ENCODE assay signal across 8 cellular contexts in the genomic region with DNA sequence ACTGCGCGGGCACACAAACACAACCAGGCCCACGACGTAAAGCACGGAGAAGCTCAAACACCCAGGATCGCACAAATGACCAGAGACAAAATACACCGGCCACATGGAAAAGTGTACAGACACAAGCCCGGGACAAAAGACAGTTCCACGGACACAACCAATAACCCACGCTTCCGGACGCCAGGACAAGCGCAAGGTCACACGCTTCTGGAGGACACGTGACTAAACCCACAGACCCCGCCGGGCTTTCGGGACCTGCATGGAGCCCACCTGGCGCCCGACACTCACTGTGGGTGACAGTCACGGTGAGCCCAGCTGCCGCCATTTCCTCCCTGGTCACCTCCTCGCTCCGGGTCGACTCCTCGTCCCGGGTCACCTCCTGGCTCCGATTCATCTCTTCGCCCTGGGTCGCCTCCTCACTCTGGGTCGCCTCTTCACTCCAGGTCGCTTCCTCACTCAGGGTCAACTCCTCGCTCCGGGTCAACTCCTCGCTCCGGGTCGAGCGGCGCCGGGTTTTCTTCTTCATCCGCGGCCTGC. TPM values are rescaled to one million over a fixed set of nuclear protein-coding genes. Genes with fewer than 3 reads are reported as not detected.
DNase-seq lines count a peak whose midpoint lies in the region; ATAC-seq, FAIRE-seq and TF ChIP-seq lines count a peak whose summit lies in the region.

No MANE protein-coding gene starts in this region.

- no peaks in the 10 kb centered on the region for H4K20me1 ChIP-seq in H1 (replicated peaks in 1 of 2; ENCODE audit: control insufficient read depth in 1 of 2, insufficient read depth in 2 of 2, low read length in 2 of 2)

- no peak for FAIRE-seq in H1 (lab: Jason Lieb, UNC)

- H3K23ac ChIP-seq in H1 (ENCODE audit: insufficient read length), result no peak overlapping the region

- H3K4me1 ChIP-seq in H1 (replicated peaks in 1 of 4; ENCODE audit: control insufficient read depth in 3 of 4, insufficient read depth in 4 of 4, low read length in 3 of 4) (peaks cover 0 to 2% (median 2%) of the 10 kb centered on the region in 4 experiments; a peak in 2 of 7 replicates), mononuclear cell (ENCODE audit: insufficient read depth, low read length) (peaks cover 40% of the 10 kb centered on the region)

- H3K9ac ChIP-seq in H1 (replicated peaks in 1 of 4; ENCODE audit: extremely low read depth in 1 of 4, low read depth in 3 of 4, low read length in 3 of 4), result peak overlapping the region; percentile 83 to 89 (median 86)

- H3K36me3 Mint-ChIP-seq in stimulated activated naive B cell treated with anti-CD40 and anti-IgM and Interleukin-4, amounts not matched to agents 10 μg/mL and 1 μg/mL and 100 μg/mL, for 72 hours, result peaks cover 40 to 50% of the 10 kb centered on the region in 2 donors

- H2BK15ac ChIP-seq in H1 (ENCODE audit: low read length), result no peak overlapping the region

- H3K14ac ChIP-seq in H1 (ENCODE audit: insufficient read length), result no peak overlapping the region

- TF ChIP-seq RAD21 in Ishikawa (IDR thresholded peaks at IDR 0.05; ENCODE audit: low read depth) (no peak), H1 (IDR thresholded peaks at IDR 0.05 in 1 of 2, conservative IDR thresholded peaks at IDR 0.05 in 1 of 2; ENCODE audit: low read depth in 2 of 2, low read length in 2 of 2) (no peak)

- peak overlapping the region; percentile 82 to 91 for H3K4me2 ChIP-seq in H1 (ENCODE audit: insufficient read depth in 1 of 2, low read depth in 2 of 2, low read length in 2 of 2)

- peak overlapping the region; percentile 60 for H2AFZ ChIP-seq in H1 (ENCODE audit: low read length)

- no peaks in the 10 kb centered on the region for H3K9me3 Mint-ChIP-seq in stimulated activated naive B cell treated with anti-CD40 and anti-IgM and Interleukin-4, amounts not matched to agents 10 μg/mL and 1 μg/mL and 100 μg/mL, for 72 hours

- H2AK5ac ChIP-seq in H1 (ENCODE audit: low read depth, low read length), result peak overlapping the region; percentile 29; the same call in 1 of the 2 replicates

- H2BK12ac ChIP-seq in H1 (ENCODE audit: low read depth, low read length), result peak overlapping the region; percentile 55; the same call in 1 of the 2 replicates

- 1% methylated on average over 33 of the region's 42 CpGs; no CpG with 5 or more reads in 1 of the 2 experiments for WGBS in H1 (ENCODE audit: extremely low coverage in 1 of 2, insufficient coverage in 1 of 2, insufficient read length in 1 of 2, insufficient replicate concordance in 2 of 2, low coverage in 1 of 2, low lambda C conversion rate in 2 of 2, missing lambda C conversion rate in 1 of 2), 2 experiments

- peak overlapping the region; percentile 9 for H4K5ac ChIP-seq in H1 (ENCODE audit: insufficient read length, low read depth, low read length)

- no peaks in the 10 kb centered on the region for H3K27me3 Mint-ChIP-seq in stimulated activated naive B cell treated with anti-CD40 and anti-IgM and Interleukin-4, amounts not matched to agents 10 μg/mL and 1 μg/mL and 100 μg/mL, for 72 hours

- peak; percentile 35 for ATAC-seq in GM21619 (IDR thresholded peaks at IDR 0.05; ENCODE audit: unreplicated experiment)
- ATAC-seq in stimulated activated naive B cell treated with anti-CD40 and anti-IgM and Interleukin-4, amounts not matched to agents 10 μg/mL and 1 μg/mL and 100 μg/mL, for 72 hours (replicated peaks), result peak; percentile 28 to 35

- H2BK20ac ChIP-seq in H1 (ENCODE audit: low read length), result no peak overlapping the region

- no peaks in the 10 kb centered on the region for H3K9me3 ChIP-seq in H1 (ENCODE audit: insufficient read depth in 2 of 2, low read depth in 1 of 2, low read length in 1 of 2)
- H3K9me3 ChIP-seq in mononuclear cell (ENCODE audit: low read depth, low read length), result no peaks in the 10 kb centered on the region

- H3K79me1 ChIP-seq in H1 (ENCODE audit: low read depth, low read length), result 0 out of 2 replicates have a peak, but pooled peaks cover 4% of the 10 kb centered on the region

- H3K4me3 Mint-ChIP-seq in stimulated activated naive B cell treated with anti-CD40 and anti-IgM and Interleukin-4, amounts not matched to agents 10 μg/mL and 1 μg/mL and 100 μg/mL, for 72 hours, result peak overlapping the region; percentile 92 to 93

- H4K91ac ChIP-seq in H1 (replicated peaks; ENCODE audit: insufficient read length, low read length), result peak overlapping the region; percentile 36

- H2BK120ac ChIP-seq in H1 (replicated peaks; ENCODE audit: low read depth, low read length), result no peak overlapping the region

- H3K4me1 Mint-ChIP-seq in stimulated activated naive B cell treated with anti-CD40 and anti-IgM and Interleukin-4, amounts not matched to agents 10 μg/mL and 1 μg/mL and 100 μg/mL, for 72 hours, result peaks cover 30 to 55% of the 10 kb centered on the region in 2 donors

- peak overlapping the region; percentile 89 for H3K56ac ChIP-seq in H1 (replicated peaks; ENCODE audit: insufficient read length, low read depth, low read length)

- peak overlapping the region; percentile 96 for H3K27ac Mint-ChIP-seq in stimulated activated naive B cell treated with anti-CD40 and anti-IgM and Interleukin-4, amounts not matched to agents 10 μg/mL and 1 μg/mL and 100 μg/mL, for 72 hours

- H3K4ac ChIP-seq in H1 (replicated peaks; ENCODE audit: insufficient read length, low read depth, low read length), result peak overlapping the region; percentile 66

- peaks cover 10 to 31% of the 10 kb centered on the region in 2 experiments for H3K79me2 ChIP-seq in H1 (ENCODE audit: control insufficient read depth in 1 of 2, insufficient read depth in 2 of 2, low read length in 2 of 2)

- 0 out of 3 replicates have a peak, but pooled peaks of 1 of the 2 experiments have one; percentile 46 for TF ChIP-seq POLR2A in H1 (IDR thresholded peaks at IDR 0.05; ENCODE audit: control extremely low read depth in 1 of 2, low read depth in 2 of 2, low read length in 2 of 2)

- TF ChIP-seq CTCF in GM10248 (IDR thresholded peaks at IDR 0.05; ENCODE audit: control extremely low read depth, extremely low read depth, low read depth, missing control alignments), result no peak
- TF ChIP-seq CTCF in H1 (IDR thresholded peaks at IDR 0.05; ENCODE audit: control extremely low read depth in 1 of 3, insufficient read depth in 1 of 3, low read depth in 1 of 3, low read length in 3 of 3), result no peak

- H3K18ac ChIP-seq in H1 (ENCODE audit: extremely low read depth, low read length), result peak overlapping the region; percentile 67

- H3K36me3 ChIP-seq in H1 (ENCODE audit: control insufficient read depth in 2 of 4, insufficient read depth in 4 of 4, low read length in 3 of 4), result peaks cover 16 to 45% (median 33%) of the 10 kb centered on the region in 4 experiments

- peak overlapping the region; percentile 67 for H2BK5ac ChIP-seq in H1 (ENCODE audit: low read depth, low read length)

- peak overlapping the region; percentile 31 for H3K27ac ChIP-seq in H1 (ENCODE audit: low read depth, low read length)

- POLR2A ChIA-PET in GM10248 (lab: Yijun Ruan, JAX), result interaction anchor here (0.5 to 1.0 kb wide), 3 partner anchors 26 to 239 kb away, joined by 3 to 6 read pairs (median 3); a partner anchor contains a TSS
- POLR2A ChIA-PET in H1 (lab: Charles Lee; ENCODE audit: partially characterized antibody), result interaction anchor here (0.8 to 3.8 kb wide), 10 partner anchors 10 to 239 kb away, joined by 3 to 29 read pairs (median 5); a partner anchor contains a TSS

- H4K8ac ChIP-seq in H1 (ENCODE audit: extremely low read depth, insufficient read depth, low read length), result peak overlapping the region; percentile 93

- TF ChIP-seq EP300 in Ishikawa (IDR thresholded peaks at IDR 0.05; ENCODE audit: borderline replicate concordance), result no peak
- TF ChIP-seq EP300 in H1 (IDR thresholded peaks at IDR 0.05; ENCODE audit: borderline replicate concordance in 1 of 2, low read depth in 2 of 2, low read length in 2 of 2), result no peak

- peaks cover 13% of the 10 kb centered on the region for H3K23me2 ChIP-seq in H1 (ENCODE audit: low read depth, low read length)

- peak; percentile 47 for DNase-seq in GM10248 (ENCODE audit: extremely low spot score)
- DNase-seq in activated CD4-positive, alpha-beta T cell treated with anti-CD3 and anti-CD28 coated beads, Interleukin-2, amount 50 U/mL, for 48 hours, result peak; percentile 43 to 52
- DNase-seq in H1 (ENCODE audit: low read depth in 1 of 2, low spot score in 2 of 2), result no peak
- no peak for DNase-seq in stimulated activated naive B cell treated with anti-CD40 and anti-IgM and Interleukin-4, amounts not matched to agents 10 μg/mL and 1 μg/mL and 100 μg/mL, for 72 hours
- no peak for DNase-seq in dedifferentiated amniotic fluid mesenchymal stem cell (ENCODE audit: extremely low spot score)

- peak overlapping the region; percentile 86 to 99 (median 96) for H3K4me3 ChIP-seq in H1 (ENCODE audit: extremely low read depth in 1 of 4, insufficient read depth in 2 of 4, low read depth in 3 of 4, low read length in 4 of 4)
- H3K4me3 ChIP-seq in mononuclear cell (ENCODE audit: low read length), result peak overlapping the region; percentile 94

- H3K27me3 ChIP-seq in H1 (replicated peaks in 1 of 4; ENCODE audit: control insufficient read depth in 3 of 4, extremely low read depth in 1 of 4, insufficient read depth in 3 of 4, low read length in 3 of 4) (no peaks in the 10 kb centered on the region), mononuclear cell (ENCODE audit: insufficient read depth, low read length) (no peaks in the 10 kb centered on the region)

- CTCF ChIA-PET in GM10248 (lab: Yijun Ruan, JAX), result interaction anchor here (0.8 to 1.9 kb wide), 9 partner anchors 16 to 201 kb away, joined by 3 to 5 read pairs (median 3); no protein-coding TSS in a partner anchor
- CTCF ChIA-PET in H1 (lab: Charles Lee; ENCODE audit: partially characterized antibody), result interaction anchor here (0.7 to 1.4 kb wide), 4 partner anchors 16 to 38 kb away, joined by 3 to 4 read pairs (median 3); no protein-coding TSS in a partner anchor

RNA-seq across cellular contexts. Expression of a gene that starts 0.5 kb away (rescaled TPM):
- total RNA-seq in H1 (2021; fragmentation: NEBNext Ultra II Directional; extraction: Animal tissue kit (Norgen Biotek cat#: 25700)), result 59.8 and 61.5 TPM in 2 replicates
- polyA plus RNA-seq in H1 (2011; rRNA removed), result 14.7 and 18.3 TPM in 2 replicates
- polyA plus RNA-seq in H1 (2011; cell fraction: cytosol; rRNA removed), result 37.6 TPM
- polyA plus RNA-seq in H1 (2011; cell fraction: nucleus; rRNA removed), result 16.5 TPM
- 43.5 to 62.7 TPM (median 55.0 TPM) in 4 replicates for polyA plus RNA-seq in H1 (2012, experiment 1 of 2)
- polyA plus RNA-seq in H1 (2012, experiment 2 of 2), result 46.0 TPM
- polyA plus RNA-seq in H1 (2013, experiment 1 of 2), result 26.0 TPM
- 29.0 TPM for polyA plus RNA-seq in H1 (2013, experiment 2 of 2)
- polyA minus RNA-seq in H1 (2011; rRNA and poly(A)+ RNA removed), result 8.6 and 12.3 TPM in 2 replicates
- polyA minus RNA-seq in H1 (2011; cell fraction: cytosol; rRNA and poly(A)+ RNA removed), result 16.1 TPM
- polyA minus RNA-seq in H1 (2011; cell fraction: nucleus; rRNA and poly(A)+ RNA removed), result 35.9 TPM
- 54.4 TPM for total RNA-seq in mononuclear cell

RNA-seq across cellular contexts. Expression of a gene that starts 0.8 kb away (rescaled TPM):
- 44.1 and 47.3 TPM in 2 replicates for total RNA-seq in H1 (2021; fragmentation: NEBNext Ultra II Directional; extraction: Animal tissue kit (Norgen Biotek cat#: 25700))
- polyA plus RNA-seq in H1 (2011; rRNA removed), result 11.6 and 25.0 TPM in 2 replicates
- 44.4 TPM for polyA plus RNA-seq in H1 (2011; cell fraction: cytosol; rRNA removed)
- 4.4 TPM for polyA plus RNA-seq in H1 (2011; cell fraction: nucleus; rRNA removed)
- 36.0 to 53.8 TPM (median 37.2 TPM) in 4 replicates for polyA plus RNA-seq in H1 (2012, experiment 1 of 2)
- 14.2 TPM for polyA plus RNA-seq in H1 (2012, experiment 2 of 2)
- polyA plus RNA-seq in H1 (2013, experiment 1 of 2), result 29.9 TPM
- 29.6 TPM for polyA plus RNA-seq in H1 (2013, experiment 2 of 2)
- 8.6 and 9.8 TPM in 2 replicates for polyA minus RNA-seq in H1 (2011; rRNA and poly(A)+ RNA removed)
- 9.2 TPM for polyA minus RNA-seq in H1 (2011; cell fraction: cytosol; rRNA and poly(A)+ RNA removed)
- 9.3 TPM for polyA minus RNA-seq in H1 (2011; cell fraction: nucleus; rRNA and poly(A)+ RNA removed)
- total RNA-seq in mononuclear cell, result 21.6 TPM

RNA-seq across cellular contexts. Expression of a gene that starts 24.0 kb away (rescaled TPM):
- not detected in 2 replicates for total RNA-seq in H1 (2021; fragmentation: NEBNext Ultra II Directional; extraction: Animal tissue kit (Norgen Biotek cat#: 25700))
- polyA plus RNA-seq in H1 (2011; rRNA removed), result not detected in 2 replicates
- polyA plus RNA-seq in H1 (2011; cell fraction: cytosol; rRNA removed), result not detected
- not detected for polyA plus RNA-seq in H1 (2011; cell fraction: nucleus; rRNA removed)
- not detected in 4 replicates for polyA plus RNA-seq in H1 (2012, experiment 1 of 2)
- polyA plus RNA-seq in H1 (2012, experiment 2 of 2), result not detected
- polyA plus RNA-seq in H1 (2013, experiment 1 of 2), result not detected
- not detected for polyA plus RNA-seq in H1 (2013, experiment 2 of 2)
- polyA minus RNA-seq in H1 (2011; rRNA and poly(A)+ RNA removed), result not detected in 2 replicates
- polyA minus RNA-seq in H1 (2011; cell fraction: cytosol; rRNA and poly(A)+ RNA removed), result 17.5 TPM
- 2.5 TPM for polyA minus RNA-seq in H1 (2011; cell fraction: nucleus; rRNA and poly(A)+ RNA removed)
- total RNA-seq in mononuclear cell, result not detected

RNA-seq across cellular contexts. Expression of a gene that starts 26.3 kb away (rescaled TPM):
- total RNA-seq in H1 (2021; fragmentation: NEBNext Ultra II Directional; extraction: Animal tissue kit (Norgen Biotek cat#: 25700)), result 26.1 and 28.4 TPM in 2 replicates
- 19.2 and 19.4 TPM in 2 replicates for polyA plus RNA-seq in H1 (2011; rRNA removed)
- 26.2 TPM for polyA plus RNA-seq in H1 (2011; cell fraction: cytosol; rRNA removed)
- polyA plus RNA-seq in H1 (2011; cell fraction: nucleus; rRNA removed), result 28.7 TPM
- 19.9 to 24.8 TPM (median 23.0 TPM) in 4 replicates for polyA plus RNA-seq in H1 (2012, experiment 1 of 2)
- 2.8 TPM for polyA plus RNA-seq in H1 (2012, experiment 2 of 2)
- 19.3 TPM for polyA plus RNA-seq in H1 (2013, experiment 1 of 2)
- 18.0 TPM for polyA plus RNA-seq in H1 (2013, experiment 2 of 2)
- 67.5 and 81.0 TPM in 2 replicates for polyA minus RNA-seq in H1 (2011; rRNA and poly(A)+ RNA removed)
- 25.2 TPM for polyA minus RNA-seq in H1 (2011; cell fraction: cytosol; rRNA and poly(A)+ RNA removed)
- 27.9 TPM for polyA minus RNA-seq in H1 (2011; cell fraction: nucleus; rRNA and poly(A)+ RNA removed)
- 32.0 TPM for total RNA-seq in mononuclear cell

Comparison
In these comparisons a context has a peak if more than half of its experiments do, and no peak if none do; other contexts are left out.
1. DNase-seq: peak in GM10248 (single experiment) and activated CD4-positive, alpha-beta T cell treated with anti-CD3 and anti-CD28 coated beads, Interleukin-2, amount 50 U/mL, for 48 hours (2 of 2); none in H1 (0 of 2), stimulated activated naive B cell treated with anti-CD40 and anti-IgM and Interleukin-4, amounts not matched to agents 10 μg/mL and 1 μg/mL and 100 μg/mL, for 72 hours (single experiment) and dedifferentiated amniotic fluid mesenchymal stem cell (single experiment).